8 cellular contexts compared by ENCODE assay signal in genomic region chr17:19003966-19004600, GRCh38. TPM values are rescaled to one million over a fixed set of nuclear protein-coding genes. Genes with fewer than 3 reads are reported as not detected.
DNase-seq lines count a peak whose midpoint lies in the region; ATAC-seq and TF ChIP-seq lines count a peak whose summit lies in the region.

No MANE protein-coding gene starts in this region.

- H2BK120ac ChIP-seq in trophoblast cell (ENCODE audit: insufficient read depth, low read length, poor library complexity): peak overlapping the region; percentile 91

- H2AK5ac ChIP-seq in trophoblast cell (ENCODE audit: low read length): no peak overlapping the region

- H3K27ac ChIP-seq in trophoblast cell (ENCODE audit: low read depth, low read length) (peak overlapping the region; percentile 57), uterus (peak overlapping the region; percentile 47 to 73)

- H3K27me3 Mint-ChIP-seq in Calu3 (ENCODE audit: unreplicated experiment): no peaks in the 10 kb centered on the region
- no peaks in the 10 kb centered on the region for H3K27me3 Mint-ChIP-seq in activated T-cell treated with anti-CD3 and anti-CD28 coated beads, Interleukin-2, amount 50 U/mL, for 4 hours (ENCODE audit: low read depth)

- H3K4me3 ChIP-seq in H7 (ENCODE audit: insufficient read depth, low read depth, low read length) (peak overlapping the region; percentile 66), fibroblast of villous mesenchyme (ENCODE audit: low read depth, low read length) (peak overlapping the region; percentile 68), trophoblast cell (ENCODE audit: low read depth, low read length) (peak overlapping the region; percentile 75), uterus (peak overlapping the region; percentile 47 to 50)

- TF ChIP-seq POLR2A in uterus (IDR thresholded peaks at IDR 0.05): no peak

- peak overlapping the region; percentile 66 for H3K4me3 Mint-ChIP-seq in Calu3 (ENCODE audit: low read depth, unreplicated experiment)
- H3K4me3 Mint-ChIP-seq in activated T-cell treated with anti-CD3 and anti-CD28 coated beads, Interleukin-2, amount 50 U/mL, for 4 hours: peak overlapping the region; percentile 90

- peak overlapping the region; percentile 91 for H4K91ac ChIP-seq in trophoblast cell (ENCODE audit: low read depth, low read length)

- H3K18ac ChIP-seq in trophoblast cell (ENCODE audit: low read length): peak overlapping the region; percentile 83

- H3K27ac Mint-ChIP-seq in Calu3 (ENCODE audit: unreplicated experiment): no peak overlapping the region

- CTCF ChIA-PET in Calu3 (lab: Charles Lee): interaction anchor here (0.7 kb wide), 1 partner anchor 645 kb away, joined by 3 read pairs; no protein-coding TSS in a partner anchor

- no TSS peak for BruUV-seq in Calu3 (replicated peaks; lab: Mats Ljungman, UMichigan)

- H2AFZ ChIP-seq in trophoblast cell (ENCODE audit: insufficient read depth, low read length, poor library complexity): peak overlapping the region; percentile 59

- TF ChIP-seq CTCF in Calu3 (IDR thresholded peaks at IDR 0.05; ENCODE audit: unreplicated experiment) (no peak), fibroblast of villous mesenchyme (IDR thresholded peaks at IDR 0.05; ENCODE audit: insufficient read depth, low read depth, low read length) (no peak), uterus (IDR thresholded peaks at IDR 0.05) (no peak)

- no peaks in the 10 kb centered on the region for H3K27me3 ChIP-seq in H7 (ENCODE audit: control insufficient read depth, insufficient read depth, low read length)
- H3K27me3 ChIP-seq in trophoblast cell (ENCODE audit: insufficient read depth, low read length): no peaks in the 10 kb centered on the region
- H3K27me3 ChIP-seq in uterus: no peaks in the 10 kb centered on the region

- H3K23ac ChIP-seq in trophoblast cell (ENCODE audit: low read length): no peak overlapping the region

- peak overlapping the region; percentile 39 for H4K12ac ChIP-seq in trophoblast cell (ENCODE audit: low read depth, low read length)

- peak overlapping the region; percentile 39 for H3K9ac ChIP-seq in trophoblast cell (ENCODE audit: low read length)

- H4K8ac ChIP-seq in trophoblast cell (ENCODE audit: low read depth, low read length): peak overlapping the region; percentile 30

- no peaks in the 10 kb centered on the region for H3K9me3 Mint-ChIP-seq in Calu3 (ENCODE audit: low read depth, unreplicated experiment)
- H3K9me3 Mint-ChIP-seq in activated T-cell treated with anti-CD3 and anti-CD28 coated beads, Interleukin-2, amount 50 U/mL, for 4 hours: no peaks in the 10 kb centered on the region

- H3K4ac ChIP-seq in trophoblast cell (ENCODE audit: low read depth, low read length): peak overlapping the region; percentile 46

- H3K9me3 ChIP-seq in trophoblast cell (ENCODE audit: insufficient read depth, low read depth, low read length): no peaks in the 10 kb centered on the region
- no peaks in the 10 kb centered on the region for H3K9me3 ChIP-seq in uterus

- H2BK5ac ChIP-seq in trophoblast cell (ENCODE audit: low read depth, low read length, poor library complexity): peak overlapping the region; percentile 29

- H3K4me1 Mint-ChIP-seq in Calu3 (ENCODE audit: low read depth, unreplicated experiment): peaks cover 16% of the 10 kb centered on the region
- H3K4me1 Mint-ChIP-seq in activated T-cell treated with anti-CD3 and anti-CD28 coated beads, Interleukin-2, amount 50 U/mL, for 4 hours (ENCODE audit: low read depth): peaks cover 23% of the 10 kb centered on the region

- H3K14ac ChIP-seq in trophoblast cell (ENCODE audit: low read length): peak overlapping the region; percentile 65

- ATAC-seq in activated T-cell treated with anti-CD3 and anti-CD28 coated beads, Interleukin-2, amount 50 U/mL, for 4 hours: peak; percentile 42
- no peak for ATAC-seq in GM18873 (IDR thresholded peaks at IDR 0.05; ENCODE audit: low FRiP score, unreplicated experiment)

- WGBS in trophoblast cell (ENCODE audit: extremely low coverage, insufficient coverage, insufficient read length): no CpG with 5 or more reads among the region's 46 CpGs

- DNase-seq in Calu3 (peak; percentile 40), H7 (peak; percentile 96), NCI-H226 (peak; percentile 42), fibroblast of villous mesenchyme (ENCODE audit: low read depth) (peak; percentile 26), trophoblast cell (peak; percentile 41 to 63), uterus (peak; percentile 34 to 35)
- peak; percentile 65 for DNase-seq in activated T-cell treated with anti-CD3 and anti-CD28 coated beads, Interleukin-2, amount 50 U/mL, for 4 hours

- peak overlapping the region; percentile 88 for H3K4me2 ChIP-seq in trophoblast cell (ENCODE audit: low read length)

- H3K79me2 ChIP-seq in trophoblast cell (ENCODE audit: control insufficient read depth, insufficient read depth, low read length, poor library complexity): peaks cover 15% of the 10 kb centered on the region

- intact Hi-C loops in Calu3 (cut with micrococcal nuclease; ENCODE audit: unreplicated experiment): no loop called here
- intact Hi-C loops in uterus (cut with DNase I; ENCODE audit: low total_unique reads): no loop called here

- peak overlapping the region; percentile 10 for H2BK12ac ChIP-seq in trophoblast cell (ENCODE audit: low read length)

- H3K4me1 ChIP-seq in trophoblast cell (ENCODE audit: control insufficient read depth in 1 of 2, insufficient read depth in 2 of 2, low read length in 2 of 2) (peaks cover 21 to 34% of the 10 kb centered on the region in 2 experiments), uterus (no peaks in the 10 kb centered on the region)

- H3K36me3 ChIP-seq in H7 (replicated peaks; ENCODE audit: control insufficient read depth, insufficient read depth, low read length) (peaks cover 15% of the 10 kb centered on the region), trophoblast cell (ENCODE audit: control insufficient read depth in 1 of 2, insufficient read depth in 2 of 2, low read length in 2 of 2) (peaks cover 13 to 17% of the 10 kb centered on the region in 2 experiments), uterus (no peaks in the 10 kb centered on the region)

- peaks cover 22% of the 10 kb centered on the region for H3K79me1 ChIP-seq in trophoblast cell (ENCODE audit: low read length)

- H3K36me3 Mint-ChIP-seq in Calu3 (ENCODE audit: insufficient read depth, unreplicated experiment): peaks cover 26% of the 10 kb centered on the region
- peaks cover 7% of the 10 kb centered on the region for H3K36me3 Mint-ChIP-seq in activated T-cell treated with anti-CD3 and anti-CD28 coated beads, Interleukin-2, amount 50 U/mL, for 4 hours (ENCODE audit: insufficient read depth)

RNA-seq across cellular contexts. Expression of gene FAM83G, which starts 0.5 kb away (rescaled TPM):
- total RNA-seq in Calu3 (2022) (21.2 and 21.5 TPM in 2 replicates), fibroblast of villous mesenchyme (12.1 and 14.5 TPM in 2 replicates), uterus (10 to 100 TPM in 1 of 4 donors, 1 to 10 TPM in 3; 1.0 to 10.7 (median 1.8) TPM)
- 40.6 and 44.8 TPM in 2 replicates for total RNA-seq in H7 (2014; rRNA removed; shearing (Covaris generic))
- 10 to 100 TPM; 27.0 to 31.9 (median 31.9) TPM for total RNA-seq in activated T-cell treated with anti-CD3 and anti-CD28 coated beads, Interleukin-2, amount 50 U/mL, for 4 hours
- polyA plus RNA-seq in trophoblast cell (2013): 29.3 and 31.0 TPM in 2 replicates

RNA-seq across cellular contexts. Expression of gene GRAP, which starts 42.7 kb away (rescaled TPM):
- not detected in 2 replicates for total RNA-seq in Calu3 (2022)
- total RNA-seq in H7 (2014; rRNA removed; shearing (Covaris generic)): 0.15 and 0.66 TPM in 2 replicates
- total RNA-seq in activated T-cell treated with anti-CD3 and anti-CD28 coated beads, Interleukin-2, amount 50 U/mL, for 4 hours: 1 to 10 TPM; 5.7 to 6.8 (median 6.0) TPM
- under 0.01 TPM in 1 of 2 replicates, not detected in the other for total RNA-seq in fibroblast of villous mesenchyme
- 1.3 and 1.6 TPM in 2 replicates for polyA plus RNA-seq in trophoblast cell (2013)
- 10 to 100 TPM in 2 of 4 donors, 1 to 10 TPM in 2; 8.3 to 21.2 (median 13.5) TPM for total RNA-seq in uterus

RNA-seq across cellular contexts. Expression of gene SLC5A10, which starts 52.1 kb away (rescaled TPM):
- not detected in 2 replicates for total RNA-seq in Calu3 (2022)
- not detected in 2 replicates for total RNA-seq in H7 (2014; rRNA removed; shearing (Covaris generic))
- not detected for total RNA-seq in activated T-cell treated with anti-CD3 and anti-CD28 coated beads, Interleukin-2, amount 50 U/mL, for 4 hours
- not detected in 2 replicates for total RNA-seq in fibroblast of villous mesenchyme
- 0.21 and 0.25 TPM in 2 replicates for polyA plus RNA-seq in trophoblast cell (2013)
- not detected for total RNA-seq in uterus

Comparison
In these comparisons a context has a peak if more than half of its experiments do, and no peak if none do; other contexts are left out.
1. DNase-seq: peak in every context shown above with its lines; median percentile 96 in H7; 65 in activated T-cell treated with anti-CD3 and anti-CD28 coated beads, Interleukin-2, amount 50 U/mL, for 4 hours; 52 in trophoblast cell; 42 in NCI-H226; 40 in Calu3; 34 in uterus; 26 in fibroblast of villous mesenchyme.